Comparison of ENCODE assay signal across 1 cellular context in genomic region chr6:11575408-11576033, GRCh38.
TF ChIP-seq lines count a peak whose summit lies in the region.

No MANE protein-coding gene starts in this region.

TF ChIP-seq in HepG2, 621 proteins besides CTCF, POLR2A, EP300 and RAD21 (continued from another document and continues in another):
- peak; percentile 40; the same call in 1 of the 2 replicates for TF ChIP-seq GMEB1 (CRISPR knock-in tag; IDR thresholded peaks at IDR 0.05; ENCODE audit: borderline replicate concordance)
- TF ChIP-seq TMF1 (CRISPR knock-in tag; IDR thresholded peaks at IDR 0.05; ENCODE audit: low read depth): no peak
- TF ChIP-seq DMTF1 (CRISPR knock-in tag; IDR thresholded peaks at IDR 0.05): no peak
- no peak for TF ChIP-seq MAF1 (CRISPR knock-in tag; IDR thresholded peaks at IDR 0.05; ENCODE audit: borderline replicate concordance)
- no peak for TF ChIP-seq HNRNPH1 (optimal IDR thresholded peaks at IDR 0.05; ENCODE audit: low read depth, low read length)
- no peak for TF ChIP-seq SIN3B (IDR thresholded peaks at IDR 0.05; ENCODE audit: low read length)
- TF ChIP-seq REXO4 (CRISPR knock-in tag; IDR thresholded peaks at IDR 0.05; ENCODE audit: borderline replicate concordance): no peak
- TF ChIP-seq HNRNPLL (IDR thresholded peaks at IDR 0.05; ENCODE audit: low read depth, low read length, poor library complexity, severe bottlenecking): no peak
- no peak for TF ChIP-seq CAMTA2 (CRISPR knock-in tag; IDR thresholded peaks at IDR 0.05; ENCODE audit: borderline replicate concordance)
- no peak for TF ChIP-seq ZBTB49 (CRISPR knock-in tag; IDR thresholded peaks at IDR 0.05; ENCODE audit: borderline replicate concordance)
- no peak for TF ChIP-seq ZFP82 (CRISPR knock-in tag; IDR thresholded peaks at IDR 0.05; ENCODE audit: borderline replicate concordance)
- peak; percentile 71 for TF ChIP-seq FOSL2 (CRISPR knock-in tag; IDR thresholded peaks at IDR 0.05)
- TF ChIP-seq ZNF75D (CRISPR knock-in tag; IDR thresholded peaks at IDR 0.05; ENCODE audit: borderline replicate concordance): no peak
- no peak for TF ChIP-seq ZZZ3 (CRISPR knock-in tag; IDR thresholded peaks at IDR 0.05; ENCODE audit: borderline replicate concordance)
- peak; percentile 40; the same call in 1 of the 2 replicates for TF ChIP-seq ZNF788 (CRISPR knock-in tag; IDR thresholded peaks at IDR 0.05; ENCODE audit: borderline replicate concordance)
- TF ChIP-seq ZKSCAN5 (CRISPR knock-in tag; IDR thresholded peaks at IDR 0.05): no peak
- TF ChIP-seq NCOA5 (CRISPR knock-in tag; IDR thresholded peaks at IDR 0.05): no peak
- no peak for TF ChIP-seq ZFP90 (CRISPR knock-in tag; IDR thresholded peaks at IDR 0.05; ENCODE audit: borderline replicate concordance)
- TF ChIP-seq KDM5A (IDR thresholded peaks at IDR 0.05; ENCODE audit: borderline replicate concordance, low read length): no peak
- TF ChIP-seq LBX2 (CRISPR knock-in tag; IDR thresholded peaks at IDR 0.05; ENCODE audit: borderline replicate concordance): no peak
- TF ChIP-seq ZBTB3 (CRISPR knock-in tag; IDR thresholded peaks at IDR 0.05; ENCODE audit: borderline replicate concordance, low read depth): no peak
- TF ChIP-seq IRF9 (CRISPR knock-in tag; IDR thresholded peaks at IDR 0.05; ENCODE audit: borderline replicate concordance): no peak
- no peak for TF ChIP-seq ZNF33A (CRISPR knock-in tag; IDR thresholded peaks at IDR 0.05; ENCODE audit: borderline replicate concordance)
- no peak for TF ChIP-seq ZNF335 (CRISPR knock-in tag; IDR thresholded peaks at IDR 0.05)
- no peak for TF ChIP-seq ZNF724P (CRISPR knock-in tag; IDR thresholded peaks at IDR 0.05; ENCODE audit: borderline replicate concordance)
- TF ChIP-seq FOXP4 (CRISPR knock-in tag; IDR thresholded peaks at IDR 0.05): no peak
- TF ChIP-seq THAP8 (CRISPR knock-in tag; IDR thresholded peaks at IDR 0.05; ENCODE audit: borderline replicate concordance): no peak
- TF ChIP-seq NAIF1 (CRISPR knock-in tag; IDR thresholded peaks at IDR 0.05; ENCODE audit: borderline replicate concordance): no peak
- TF ChIP-seq ARHGAP35 (CRISPR knock-in tag; IDR thresholded peaks at IDR 0.05; ENCODE audit: borderline replicate concordance): no peak
- TF ChIP-seq IKZF1 (IDR thresholded peaks at IDR 0.05): no peak
- TF ChIP-seq PBX3 (CRISPR knock-in tag; IDR thresholded peaks at IDR 0.05; ENCODE audit: borderline replicate concordance): no peak
- no peak for TF ChIP-seq ARID2 (CRISPR knock-in tag; IDR thresholded peaks at IDR 0.05; ENCODE audit: borderline replicate concordance)
- TF ChIP-seq NR3C1 (CRISPR knock-in tag; IDR thresholded peaks at IDR 0.05): no peak
- no peak for TF ChIP-seq ZNF121 (CRISPR knock-in tag; IDR thresholded peaks at IDR 0.05)
- no peak for TF ChIP-seq GTF3A (CRISPR knock-in tag; conservative IDR thresholded peaks at IDR 0.05)
- TF ChIP-seq YEATS2 (CRISPR knock-in tag; IDR thresholded peaks at IDR 0.05; ENCODE audit: borderline replicate concordance): peak; percentile 50; the same call in 1 of the 2 replicates
- TF ChIP-seq ZNF326 (CRISPR knock-in tag; IDR thresholded peaks at IDR 0.05; ENCODE audit: borderline replicate concordance): no peak
- no peak for TF ChIP-seq NRL (CRISPR knock-in tag; IDR thresholded peaks at IDR 0.05; ENCODE audit: borderline replicate concordance)
- no peak; the same call in 1 of the 2 replicates for TF ChIP-seq HDAC2 (CRISPR knock-in tag; IDR thresholded peaks at IDR 0.05)
- 0 out of 2 replicates have a peak, but pooled peaks have one; percentile 62 for TF ChIP-seq GLI4 (CRISPR knock-in tag; IDR thresholded peaks at IDR 0.05; ENCODE audit: borderline replicate concordance)
- no peak for TF ChIP-seq ZNF781 (CRISPR knock-in tag; IDR thresholded peaks at IDR 0.05; ENCODE audit: borderline replicate concordance, not compliant biosample characterization)
- peak; percentile 49; the same call in 1 of the 2 replicates for TF ChIP-seq TFE3 (CRISPR knock-in tag; IDR thresholded peaks at IDR 0.05)
- no peak for TF ChIP-seq CHD4 (IDR thresholded peaks at IDR 0.05; ENCODE audit: borderline replicate concordance, low read length)
- TF ChIP-seq ZSCAN21 (CRISPR knock-in tag; IDR thresholded peaks at IDR 0.05; ENCODE audit: borderline replicate concordance): no peak
- TF ChIP-seq IRX3 (CRISPR knock-in tag; IDR thresholded peaks at IDR 0.05; ENCODE audit: borderline replicate concordance, low read depth): no peak
- no peak for TF ChIP-seq ATF1 (CRISPR knock-in tag; IDR thresholded peaks at IDR 0.05)
- peak; percentile 51; the same call in 1 of the 2 replicates for TF ChIP-seq SALL1 (CRISPR knock-in tag; IDR thresholded peaks at IDR 0.05)
- TF ChIP-seq NFE2L2 (IDR thresholded peaks at IDR 0.05; ENCODE audit: low read length): no peak
- TF ChIP-seq ZNF343 (CRISPR knock-in tag; IDR thresholded peaks at IDR 0.05): no peak
- TF ChIP-seq ZNF20 (CRISPR knock-in tag; IDR thresholded peaks at IDR 0.05): no peak
- TF ChIP-seq HNRNPUL1 (IDR thresholded peaks at IDR 0.05; ENCODE audit: low read depth, low read length): no peak
- TF ChIP-seq ZNF235 (CRISPR knock-in tag; IDR thresholded peaks at IDR 0.05; ENCODE audit: borderline replicate concordance): no peak
- TF ChIP-seq KAT7 (CRISPR knock-in tag; IDR thresholded peaks at IDR 0.05; ENCODE audit: borderline replicate concordance): no peak
- TF ChIP-seq HMG20B (CRISPR knock-in tag; conservative IDR thresholded peaks at IDR 0.05): no peak
- no peak for TF ChIP-seq ZNF441 (CRISPR knock-in tag; IDR thresholded peaks at IDR 0.05; ENCODE audit: borderline replicate concordance)
